Comparison of ENCODE assay signal across 9 cellular contexts in genomic region chr3:94862703-94863102, GRCh38.
DNase-seq lines count a peak whose midpoint lies in the region; ATAC-seq and TF ChIP-seq lines count a peak whose summit lies in the region.
"Had no signal": no experiment of that assay in that cellular context is flagged by ENCODE, and none has a peak within 500 bp of the region (broad histone marks: within the 10 kb centered on the region; RNA-seq: fewer than 3 reads in every experiment).

No MANE protein-coding gene starts in this region.

- CTCF ChIA-PET in OCI-LY7 (lab: Charles Lee; ENCODE audit: unreplicated experiment) = no interaction called here

- H2AFZ ChIP-seq in OCI-LY7 (ENCODE audit: low read length) = no peak overlapping the region

- H3K79me2 ChIP-seq in OCI-LY7 (ENCODE audit: insufficient read depth, low read depth, low read length) = no peaks in the 10 kb centered on the region

- intact Hi-C loops in OCI-LY7 (cut with micrococcal nuclease; ENCODE audit: unreplicated experiment) = no loop called here

- ATAC-seq in HG02798 (IDR thresholded peaks at IDR 0.05; ENCODE audit: poor library complexity, unreplicated experiment) (peak; percentile 62), GM21447 (IDR thresholded peaks at IDR 0.05; ENCODE audit: unreplicated experiment) (no peak), HG03460 (IDR thresholded peaks at IDR 0.05; ENCODE audit: unreplicated experiment) (no peak), GM21390 (IDR thresholded peaks at IDR 0.05; ENCODE audit: unreplicated experiment) (no peak)

- H3K9me3 ChIP-seq in OCI-LY7 (ENCODE audit: low read length) = no peaks in the 10 kb centered on the region

- DNase-seq in GM12864 (ENCODE audit: low read depth) = no peak
- peak; percentile 12 for DNase-seq in OCI-LY7 (ENCODE audit: low spot score)
- peak; percentile 36 for DNase-seq in glomerular visceral epithelial cell (ENCODE audit: extremely low spot score)
- DNase-seq in activated gamma-delta T cell treated with Interleukin-2 at 50 U/mL for 16 hours = no peak
- DNase-seq: left cardiac atrium had no signal

- no peaks in the 10 kb centered on the region for H3K36me3 ChIP-seq in OCI-LY7 (ENCODE audit: insufficient read depth, low read length)

- H4K20me1 ChIP-seq in OCI-LY7 (ENCODE audit: insufficient read depth, low read length) = no peaks in the 10 kb centered on the region

- no peak overlapping the region for H3K4me3 ChIP-seq in GM12864 (ENCODE audit: low read depth, low read length)
- H3K4me3 ChIP-seq in OCI-LY7 (ENCODE audit: low read depth, low read length, poor library complexity, severe bottlenecking) = no peak overlapping the region

- H3K9me2 ChIP-seq in OCI-LY7 (ENCODE audit: insufficient read depth, low read length) = no peaks in the 10 kb centered on the region

- POLR2A ChIA-PET in OCI-LY7 (lab: Charles Lee) = interaction anchor here (0.6 kb wide), 1 partner anchor 17 kb away, joined by 3 read pairs; no protein-coding TSS in a partner anchor

- TF ChIP-seq CTCF in GM12864 (IDR thresholded peaks at IDR 0.05; ENCODE audit: low read depth, low read length, missing control alignments) (peak; percentile 54), OCI-LY7 (conservative IDR thresholded peaks at IDR 0.05; ENCODE audit: low read length) (peak; percentile 71)

- H3K4me2 ChIP-seq in OCI-LY7 (ENCODE audit: low read length) = no peak overlapping the region

- H3K27ac ChIP-seq in OCI-LY7 (ENCODE audit: low read depth, low read length, poor library complexity, severe bottlenecking) = no peak overlapping the region

- no peaks in the 10 kb centered on the region for H3K4me1 ChIP-seq in OCI-LY7 (ENCODE audit: insufficient read depth, low read length, poor library complexity, severe bottlenecking)

- no TSS peak for BruUV-seq in OCI-LY7 (replicated peaks; lab: Mats Ljungman, UMichigan)

Comparison
In these comparisons a context has a peak if more than half of its experiments do, and no peak if none do; other contexts are left out.
1. DNase-seq: peak in OCI-LY7 (single experiment) and glomerular visceral epithelial cell (single experiment); none in GM12864 (single experiment) and activated gamma-delta T cell treated with Interleukin-2 at 50 U/mL for 16 hours (single experiment).